Comparison of ENCODE assay signal across 28 cellular contexts in the genomic region with DNA sequence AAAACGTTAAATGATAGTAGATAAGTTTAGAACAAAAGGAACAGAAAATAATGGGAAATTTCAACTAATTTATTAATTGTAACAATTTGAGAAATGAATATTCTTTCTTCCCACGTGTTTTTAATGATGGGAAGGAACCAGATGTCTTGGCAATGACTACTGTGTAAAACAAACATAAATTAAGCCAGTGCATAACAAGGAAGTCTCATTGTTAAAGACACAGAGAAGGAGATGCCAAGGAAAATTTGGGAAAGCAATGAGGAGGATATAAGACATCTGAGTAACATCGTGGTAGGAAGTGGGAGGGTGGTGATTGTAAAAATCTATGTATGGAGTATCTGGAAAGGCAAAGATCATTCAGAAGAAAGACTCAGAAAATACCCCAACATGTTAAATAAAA.
"Had no signal": no experiment of that assay in that cellular context is flagged by ENCODE, and none has a peak within 500 bp of the region (broad histone marks: within the 10 kb centered on the region; RNA-seq: fewer than 3 reads in every experiment).

No MANE protein-coding gene starts in this region.

- FAIRE-seq: colon, endothelial cell of umbilical vein, frontal cortex had no signal

- H3K4me2 ChIP-seq: hepatocyte had no signal

- H3K27ac ChIP-seq: colonic mucosa, coronary artery, dorsolateral prefrontal cortex, epithelial cell of prostate, esophagus muscularis mucosa, esophagus squamous epithelium, foreskin keratinocyte, gastrocnemius medialis, gastroesophageal sphincter, heart left ventricle, heart right ventricle, hepatocyte had no signal

- H3K4me1 Mint-ChIP-seq: endodermal cell had no signal

- H3K36me3 ChIP-seq: colonic mucosa, esophagus muscularis mucosa, esophagus squamous epithelium, gastrocnemius medialis, gastroesophageal sphincter, heart left ventricle, heart right ventricle had no signal

- H3K27me3 ChIP-seq: colonic mucosa, dorsolateral prefrontal cortex, esophagus muscularis mucosa, foreskin keratinocyte, gastrocnemius medialis, gastroesophageal sphincter, heart left ventricle, heart right ventricle, hepatocyte had no signal

- DNase-seq: colonic mucosa; cortex of kidney; dermis blood vessel endothelial cell; dorsolateral prefrontal cortex; effector CD4-positive, alpha-beta T cell; effector CD8-positive, alpha-beta T cell; effector memory CD4-positive, alpha-beta T cell; effector memory CD8-positive, alpha-beta T cell; endodermal cell; erythroblast; esophagus squamous epithelium; foreskin keratinocyte; foreskin melanocyte; gastrocnemius medialis; glutamatergic neuron; head of caudate nucleus; heart left ventricle; heart right ventricle had no signal

- H3K4me3 ChIP-seq: colonic mucosa, coronary artery, dorsolateral prefrontal cortex, esophagus muscularis mucosa, esophagus squamous epithelium, gastrocnemius medialis, gastroesophageal sphincter, heart left ventricle, heart right ventricle, hepatocyte had no signal

- H2AFZ ChIP-seq: hepatocyte had no signal

- ATAC-seq: effector memory CD8-positive, alpha-beta T cell; esophagus mucosa; foreskin keratinocyte; gastrocnemius medialis; gastroesophageal sphincter; heart left ventricle; heart right ventricle had no signal

- H3K9me3 ChIP-seq: colonic mucosa, esophagus muscularis mucosa, esophagus squamous epithelium, gastrocnemius medialis, gastroesophageal sphincter, heart left ventricle, heart right ventricle had no signal

- H3K4me1 ChIP-seq: colonic mucosa, esophagus muscularis mucosa, foreskin keratinocyte, gastrocnemius medialis, gastroesophageal sphincter, heart left ventricle, heart right ventricle had no signal

- H3K27ac Mint-ChIP-seq: dendritic cell treated with granulocyte-macrophage colony-stimulating factor and Interleukin-4, amounts not matched to agents 40 ng/mL and 50 ng/mL, for 4 days; effector memory CD8-positive, alpha-beta T cell; endodermal cell had no signal

- H3K79me2 ChIP-seq: hepatocyte had no signal

- H3K27me3 Mint-ChIP-seq: dendritic cell treated with granulocyte-macrophage colony-stimulating factor and Interleukin-4, amounts not matched to agents 40 ng/mL and 50 ng/mL, for 4 days; effector memory CD8-positive, alpha-beta T cell had no signal

- H3K9me3 Mint-ChIP-seq: dendritic cell treated with granulocyte-macrophage colony-stimulating factor and Interleukin-4, amounts not matched to agents 40 ng/mL and 50 ng/mL, for 4 days; endodermal cell had no signal

- H3K4me3 Mint-ChIP-seq: dendritic cell treated with granulocyte-macrophage colony-stimulating factor and Interleukin-4, amounts not matched to agents 40 ng/mL and 50 ng/mL, for 4 days; effector memory CD8-positive, alpha-beta T cell; endodermal cell had no signal
